ENCODE assay signal across 8 cellular contexts in genomic region chr11:77589181-77589520, GRCh38. TPM values are rescaled to one million over a fixed set of nuclear protein-coding genes. Genes with fewer than 3 reads are reported as not detected.
DNase-seq lines count a peak whose midpoint lies in the region; ATAC-seq lines count a peak whose summit lies in the region.

No MANE protein-coding gene starts in this region.

- H3K4me3 ChIP-seq in iPS DF 6.9 (ENCODE audit: low read length): peak overlapping the region; percentile 54; the same call in 1 of the 2 replicates

- H3K27me3 ChIP-seq in iPS DF 6.9 (ENCODE audit: control insufficient read depth, insufficient read depth, low read length): no peaks in the 10 kb centered on the region

- no peaks in the 10 kb centered on the region for H3K36me3 ChIP-seq in iPS DF 6.9 (ENCODE audit: control insufficient read depth, insufficient read depth, low read length)

- no peak overlapping the region for H3K27ac Mint-ChIP-seq in activated CD4-positive, alpha-beta memory T cell treated with anti-CD3 and anti-CD28 coated beads, Interleukin-2, amount 10 ng/mL, durations not matched to agents 7 days and 5 days
- H3K27ac Mint-ChIP-seq in stimulated activated naive CD8-positive, alpha-beta T cell treated with anti-CD3 and anti-CD28 coated beads, Interleukin-15, Interleukin-2, amounts not matched to agents 100 ng/mL and 50 ng/mL, for 24 hours: no peak overlapping the region

- POLR2A ChIA-PET in activated CD4-positive, alpha-beta memory T cell treated with anti-CD3 and anti-CD28 coated beads, Interleukin-2, amount 10 ng/mL, durations not matched to agents 7 days and 5 days (lab: Charles Lee): interaction anchor here (1.4 kb wide), 1 partner anchor 13 kb away, joined by 7 read pairs; no protein-coding TSS in a partner anchor

- no peaks in the 10 kb centered on the region for H3K9me3 Mint-ChIP-seq in activated CD4-positive, alpha-beta memory T cell treated with anti-CD3 and anti-CD28 coated beads, Interleukin-2, amount 10 ng/mL, durations not matched to agents 7 days and 5 days
- H3K9me3 Mint-ChIP-seq in stimulated activated naive CD8-positive, alpha-beta T cell treated with anti-CD3 and anti-CD28 coated beads, Interleukin-15, Interleukin-2, amounts not matched to agents 100 ng/mL and 50 ng/mL, for 24 hours: no peaks in the 10 kb centered on the region

- WGBS in iPS DF 6.9 (ENCODE audit: insufficient coverage, insufficient read length): no CpG with 5 or more reads among the region's 19 CpGs

- H3K4me1 Mint-ChIP-seq in activated CD4-positive, alpha-beta memory T cell treated with anti-CD3 and anti-CD28 coated beads, Interleukin-2, amount 10 ng/mL, durations not matched to agents 7 days and 5 days: peaks cover 25% of the 10 kb centered on the region
- peaks cover 18% of the 10 kb centered on the region for H3K4me1 Mint-ChIP-seq in stimulated activated naive CD8-positive, alpha-beta T cell treated with anti-CD3 and anti-CD28 coated beads, Interleukin-15, Interleukin-2, amounts not matched to agents 100 ng/mL and 50 ng/mL, for 24 hours (ENCODE audit: low read depth)

- H3K27ac ChIP-seq in iPS DF 6.9 (ENCODE audit: low read length): no peak overlapping the region

- no peaks in the 10 kb centered on the region for H3K27me3 Mint-ChIP-seq in activated CD4-positive, alpha-beta memory T cell treated with anti-CD3 and anti-CD28 coated beads, Interleukin-2, amount 10 ng/mL, durations not matched to agents 7 days and 5 days
- H3K27me3 Mint-ChIP-seq in stimulated activated naive CD8-positive, alpha-beta T cell treated with anti-CD3 and anti-CD28 coated beads, Interleukin-15, Interleukin-2, amounts not matched to agents 100 ng/mL and 50 ng/mL, for 24 hours: peaks cover 13% of the 10 kb centered on the region

- no peak for DNase-seq in activated CD4-positive, alpha-beta memory T cell treated with anti-CD3 and anti-CD28 coated beads, Interleukin-2, amount 10 ng/mL, durations not matched to agents 7 days and 5 days
- DNase-seq in iPS DF 6.9 (ENCODE audit: low read depth, low spot score) (no peak), HuH-7.5 (ENCODE audit: low spot score) (no peak), cerebellar cortex (ENCODE audit: low spot score) (no peak), C1 segment of cervical spinal cord (lab: John Stamatoyannopoulos, UW) (no peak)

- H3K9me3 ChIP-seq in iPS DF 6.9 (ENCODE audit: control insufficient read depth, insufficient read depth, low read length): no peaks in the 10 kb centered on the region

- CTCF ChIA-PET in activated CD4-positive, alpha-beta memory T cell treated with anti-CD3 and anti-CD28 coated beads, Interleukin-2, amount 10 ng/mL, durations not matched to agents 7 days and 5 days (lab: Charles Lee): no interaction called here

- no peaks in the 10 kb centered on the region for H3K36me3 Mint-ChIP-seq in activated CD4-positive, alpha-beta memory T cell treated with anti-CD3 and anti-CD28 coated beads, Interleukin-2, amount 10 ng/mL, durations not matched to agents 7 days and 5 days (ENCODE audit: low read depth)
- H3K36me3 Mint-ChIP-seq in stimulated activated naive CD8-positive, alpha-beta T cell treated with anti-CD3 and anti-CD28 coated beads, Interleukin-15, Interleukin-2, amounts not matched to agents 100 ng/mL and 50 ng/mL, for 24 hours (ENCODE audit: low read depth): no peaks in the 10 kb centered on the region

- H3K4me1 ChIP-seq in iPS DF 6.9 (ENCODE audit: control insufficient read depth, insufficient read depth, low read length): 0 out of 2 replicates have a peak, but pooled peaks cover 2% of the 10 kb centered on the region

- H3K4me3 Mint-ChIP-seq in activated CD4-positive, alpha-beta memory T cell treated with anti-CD3 and anti-CD28 coated beads, Interleukin-2, amount 10 ng/mL, durations not matched to agents 7 days and 5 days: peak overlapping the region; percentile 78
- H3K4me3 Mint-ChIP-seq in stimulated activated naive CD8-positive, alpha-beta T cell treated with anti-CD3 and anti-CD28 coated beads, Interleukin-15, Interleukin-2, amounts not matched to agents 100 ng/mL and 50 ng/mL, for 24 hours: peak overlapping the region; percentile 82

- peak; percentile 32 for ATAC-seq in GM18907 (IDR thresholded peaks at IDR 0.05; ENCODE audit: unreplicated experiment)
- ATAC-seq in HG02938 (IDR thresholded peaks at IDR 0.05; ENCODE audit: unreplicated experiment): peak; percentile 23

RNA-seq across cellular contexts. Expression of gene AQP11, which starts 0.6 kb away (rescaled TPM):
- under 1 TPM; 0.60 to 0.78 TPM for total RNA-seq in activated CD4-positive, alpha-beta memory T cell treated with anti-CD3 and anti-CD28 coated beads, Interleukin-2, amount 10 ng/mL, durations not matched to agents 7 days and 5 days

RNA-seq across cellular contexts. Expression of gene CLNS1A, which starts 48.4 kb away (rescaled TPM):
- 100 to 1,000 TPM; 101 to 104 TPM for total RNA-seq in activated CD4-positive, alpha-beta memory T cell treated with anti-CD3 and anti-CD28 coated beads, Interleukin-2, amount 10 ng/mL, durations not matched to agents 7 days and 5 days
